ENCODE assay signal across 2 cellular contexts in genomic region chr6:30885999-30886896, GRCh38.
TF ChIP-seq lines count a peak whose summit lies in the region.

No MANE protein-coding gene starts in this region.

TF ChIP-seq in Ishikawa, 13 proteins besides CTCF, POLR2A, EP300 and RAD21:
- no peak for TF ChIP-seq MAX (IDR thresholded peaks at IDR 0.05)
- peak; percentile 45; the same call in 1 of the 2 replicates for TF ChIP-seq TEAD4 (IDR thresholded peaks at IDR 0.05)
TF ChIP-seq in Ishikawa: peak in this region for 1.

TF ChIP-seq in H1, 55 proteins besides CTCF, POLR2A, EP300 and RAD21:
- TF ChIP-seq SP1 (IDR thresholded peaks at IDR 0.05; ENCODE audit: low read depth, low read length) (peak; percentile 68; the same call in 1 of the 2 replicates), SAP30 (IDR thresholded peaks at IDR 0.05; ENCODE audit: insufficient read depth, insufficient replicate concordance, low read length) (peak; percentile 68), TAF7 (optimal IDR thresholded peaks at IDR 0.05; ENCODE audit: borderline replicate concordance, low read depth, low read length) (peak; percentile 20), POLR2AphosphoS5 (IDR thresholded peaks at IDR 0.05; ENCODE audit: low read depth, low read length) (peak; percentile 63), CBX5 (IDR thresholded peaks at IDR 0.05; ENCODE audit: low read depth, low read length) (no peak), TBP (IDR thresholded peaks at IDR 0.05; ENCODE audit: low read depth, low read length) (peak; percentile 53; the same call in 1 of the 2 replicates), ASH2L (IDR thresholded peaks at IDR 0.05; ENCODE audit: low read length) (peak; percentile 78), TAF1 (IDR thresholded peaks at IDR 0.05; ENCODE audit: low read depth, low read length) (peak; percentile 62), PHF8 (conservative IDR thresholded peaks at IDR 0.05; ENCODE audit: low read depth, low read length) (0 out of 2 replicates have a peak, but pooled peaks have one; percentile 38), TEAD4 (IDR thresholded peaks at IDR 0.05; ENCODE audit: low read depth, low read length) (peak; percentile 93), JUND (IDR thresholded peaks at IDR 0.05; ENCODE audit: low read length) (peak; percentile 94), SIN3A (conservative IDR thresholded peaks at IDR 0.05 in 1 of 2, IDR thresholded peaks at IDR 0.05 in 1 of 2; ENCODE audit: low read depth in 1 of 2, low read length in 2 of 2) (peak; percentile 93 to 96), BRCA1 (IDR thresholded peaks at IDR 0.05; ENCODE audit: low read depth, low read length) (no peak), BACH1 (IDR thresholded peaks at IDR 0.05; ENCODE audit: low read length) (0 out of 2 replicates have a peak, but pooled peaks have one; percentile 26), CTBP2 (IDR thresholded peaks at IDR 0.05; ENCODE audit: borderline replicate concordance, insufficient read depth, insufficient read length, low read length) (peak; percentile 65), RBBP5 (IDR thresholded peaks at IDR 0.05; ENCODE audit: borderline replicate concordance, low read depth, low read length) (peak; percentile 63; the same call in 1 of the 2 replicates), KDM5A (IDR thresholded peaks at IDR 0.05; ENCODE audit: low read length) (no peak), SIRT6 (IDR thresholded peaks at IDR 0.05; ENCODE audit: low read length) (no peak), SRF (IDR thresholded peaks at IDR 0.05; ENCODE audit: low read depth, low read length) (no peak)
